Comparison of ENCODE assay signal across 20 cellular contexts in genomic region chr6:149950423-149950822, GRCh38. TPM values are rescaled to one million over a fixed set of nuclear protein-coding genes. Genes with fewer than 3 reads are reported as not detected.
"Had no signal": no experiment of that assay in that cellular context is flagged by ENCODE, and none has a peak within 500 bp of the region (broad histone marks: within the 10 kb centered on the region; RNA-seq: fewer than 3 reads in every experiment).

No MANE protein-coding gene starts in this region.

- FAIRE-seq: astrocyte had no signal

- DNase-seq: activated CD4-positive, alpha-beta T cell treated with anti-CD3 and anti-CD28 coated beads for 1 hour; activated CD4-positive, alpha-beta T cell treated with anti-CD3 and anti-CD28 coated beads, Interleukin-2, amount 10 ng/mL, durations not matched to agents 24 days and 14 days; activated CD4-positive, alpha-beta T cell treated with anti-CD3 and anti-CD28 coated beads, Interleukin-2, amount 50 U/mL, for 48 hours; activated gamma-delta T cell; activated naive CD4-positive, alpha-beta T cell treated with anti-CD3 and anti-CD28 coated beads for 36 hours; activated T-cell treated with anti-CD3 and anti-CD28 coated beads for 4 hours; amygdala; Kasumi-1; NCI-H146; NCI-H187 treated with DMSO at 0.1 percent for 48 hours; NCI-H2081 treated with DMSO at 0.1 percent for 48 hours; NCI-H446; NCI-H524; PC-3; SIG-M5; T-helper 17 cell; T-helper 9 cell had no signal

- ATAC-seq: activated T-helper 17 cell treated with anti-CD3 and anti-CD28 coated beads, Interleukin-2, amount 50 U/mL, for 72 hours; PC-3; T-helper 17 cell; WTC11 had no signal

RNA-seq across cellular contexts. Expression of gene ULBP2, which starts 8.6 kb away (rescaled TPM):
- total RNA-seq: activated T-helper 17 cell treated with anti-CD3 and anti-CD28 coated beads, Interleukin-2, amount 50 U/mL, for 72 hours had no signal

RNA-seq across cellular contexts. Expression of gene RAET1G, which starts 27.5 kb away (rescaled TPM):
- total RNA-seq: activated CD4-positive, alpha-beta T cell treated with anti-CD3 and anti-CD28 coated beads, Interleukin-2, amount 10 ng/mL, durations not matched to agents 24 days and 14 days; activated naive CD4-positive, alpha-beta T cell treated with anti-CD3 and anti-CD28 coated beads for 36 hours; activated T-helper 17 cell treated with anti-CD3 and anti-CD28 coated beads, Interleukin-2, amount 50 U/mL, for 72 hours; astrocyte; T-helper 17 cell; WTC11 had no signal

RNA-seq across cellular contexts. Expression of gene RAET1E, which starts 52.5 kb away (rescaled TPM):
- total RNA-seq: activated CD4-positive, alpha-beta T cell treated with anti-CD3 and anti-CD28 coated beads, Interleukin-2, amount 10 ng/mL, durations not matched to agents 24 days and 14 days; activated naive CD4-positive, alpha-beta T cell treated with anti-CD3 and anti-CD28 coated beads for 36 hours; astrocyte; WTC11 had no signal
